ENCODE assay signal across 16 cellular contexts in genomic region chr3:112740800-112741199, GRCh38.
"Had no signal": no experiment of that assay in that cellular context is flagged by ENCODE, and none has a peak within 500 bp of the region (broad histone marks: within the 10 kb centered on the region; RNA-seq: fewer than 3 reads in every experiment).

No MANE protein-coding gene starts in this region.

- H3K36me3 ChIP-seq: lower lobe of right lung, right atrium auricular region, transverse colon had no signal

- H3K9me3 ChIP-seq: lower lobe of right lung, right atrium auricular region, transverse colon had no signal

- H3K4me3 Mint-ChIP-seq: activated B cell treated with CpG ODN at 0.5 μM for 24 hours; activated CD8-positive, alpha-beta T cell treated with anti-CD3 and anti-CD28 coated beads for 36 hours had no signal

- H3K27ac ChIP-seq: foreskin keratinocyte, lower lobe of right lung, right atrium auricular region, SK-N-MC, transverse colon had no signal

- DNase-seq: activated B cell treated with CpG ODN at 0.5 μM for 24 hours; activated CD8-positive, alpha-beta memory T cell treated with anti-CD3 and anti-CD28 coated beads, Interleukin-2, amount 50 U/mL, for 48 hours; activated CD8-positive, alpha-beta T cell treated with anti-CD3 and anti-CD28 coated beads for 36 hours; aorta; foreskin keratinocyte; immature natural killer cell; left cardiac atrium; lower lobe of right lung; midbrain; naive B cell; nucleus accumbens; transverse colon had no signal

- H3K27ac Mint-ChIP-seq: activated B cell treated with CpG ODN at 0.5 μM for 24 hours; activated CD8-positive, alpha-beta T cell treated with anti-CD3 and anti-CD28 coated beads for 36 hours had no signal

- ATAC-seq: activated CD8-positive, alpha-beta T cell treated with anti-CD3 and anti-CD28 coated beads for 36 hours; foreskin keratinocyte; left cardiac atrium; lower lobe of right lung had no signal

- H3K27me3 Mint-ChIP-seq: activated B cell treated with CpG ODN at 0.5 μM for 24 hours; activated CD8-positive, alpha-beta T cell treated with anti-CD3 and anti-CD28 coated beads for 36 hours; naive B cell had no signal

- H3K27me3 ChIP-seq: foreskin keratinocyte, right atrium auricular region, transverse colon had no signal

- H3K36me3 Mint-ChIP-seq: activated naive CD4-positive, alpha-beta T cell treated with anti-CD3 and anti-CD28 coated beads, Interleukin-2, amount 50 U/mL, for 72 hours; immature natural killer cell; naive B cell had no signal

- H3K9me3 Mint-ChIP-seq: activated B cell treated with CpG ODN at 0.5 μM for 24 hours; activated CD8-positive, alpha-beta T cell treated with anti-CD3 and anti-CD28 coated beads for 36 hours; immature natural killer cell had no signal

- H3K4me3 ChIP-seq: lower lobe of right lung, right atrium auricular region, SK-N-MC, skin epidermis, transverse colon had no signal

- H3K4me1 ChIP-seq: transverse colon had no signal
